ENCODE assay signal across 11 cellular contexts in the genomic region with DNA sequence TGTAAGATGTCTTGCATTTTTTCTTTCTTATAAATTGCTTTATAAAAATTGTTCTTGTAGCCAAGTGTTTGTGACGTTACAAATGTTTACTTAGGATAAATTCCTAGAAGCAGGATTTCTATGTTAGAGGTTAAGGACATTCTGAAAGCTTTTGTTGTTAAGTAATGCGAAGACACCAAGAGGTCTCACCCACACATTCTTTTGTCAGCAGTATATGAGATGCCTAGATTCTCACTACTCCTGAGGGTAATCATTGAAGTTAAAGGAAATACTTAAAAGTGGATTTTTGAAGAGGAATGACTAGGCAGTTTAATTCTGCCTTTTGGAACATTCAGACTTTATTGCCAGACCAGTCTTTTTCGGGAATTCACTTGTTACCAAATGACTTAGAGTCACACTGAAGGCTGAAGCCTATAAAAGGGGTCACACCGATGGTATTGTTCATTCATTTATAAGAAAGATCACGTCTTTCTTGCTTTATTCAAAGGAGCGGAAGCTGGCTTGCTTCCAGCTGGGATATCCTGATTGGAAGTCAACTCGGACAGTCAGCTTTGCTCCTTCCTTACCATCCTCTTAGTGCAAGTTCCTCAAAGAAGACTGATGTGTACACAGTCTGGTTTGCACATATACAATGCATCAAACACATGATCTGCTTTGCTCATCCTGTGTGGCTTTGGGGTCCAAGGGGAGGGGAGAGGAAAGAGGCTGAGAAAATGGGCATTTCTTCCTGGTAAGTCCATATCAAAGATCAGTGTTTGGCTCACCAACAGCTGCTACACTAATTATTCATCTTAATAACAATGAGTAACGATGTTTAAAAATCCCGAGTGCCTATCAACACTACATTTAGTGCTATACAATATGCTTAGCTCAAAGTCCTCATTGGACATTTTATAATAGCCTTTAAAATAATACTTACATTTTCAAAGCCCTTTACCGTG.
A peak's percentile ranks its signal among the peaks of the same experiment; 100 is the strongest.
DNase-seq lines count a peak whose midpoint lies in the region; ATAC-seq and TF ChIP-seq lines count a peak whose summit lies in the region.
"Had no signal": no experiment of that assay in that cellular context is flagged by ENCODE, and none has a peak within 500 bp of the region (broad histone marks: within the 10 kb centered on the region; RNA-seq: fewer than 3 reads in every experiment).

No MANE protein-coding gene starts in this region.

- peak; percentile 76 for DNase-seq in EH (ENCODE audit: low read depth)
- no peak for DNase-seq in Panc1 (ENCODE audit: low read depth, low spot score)
- peak; percentile 41 for DNase-seq in fibroblast of mammary gland (ENCODE audit: low read depth)
- DNase-seq in psoas muscle = no peak
- no peak for DNase-seq in NCI-H226
- DNase-seq in activated CD4-positive, alpha-beta T cell treated with anti-CD3 and anti-CD28 coated beads, Interleukin-2, amount 50 U/mL, for 4 hours = no peak
- DNase-seq in activated T-cell treated with anti-CD3 and anti-CD28 coated beads, Interleukin-2, amount 50 U/mL, for 48 hours = no peak
- DNase-seq: activated CD4-positive, alpha-beta memory T cell treated with anti-CD3 and anti-CD28 coated beads for 36 hours; erythroblast; stimulated activated CD4-positive, alpha-beta T cell treated with anti-CD3 and anti-CD28 coated beads, Interleukin-15, amount 100 ng/mL, for 24 hours had no signal

- BruUV-seq in Panc1 (replicated peaks; lab: Mats Ljungman, UMichigan) = no TSS peak

- ATAC-seq in Panc1 = no peak
- no peak for ATAC-seq in psoas muscle
- no peak for ATAC-seq in HG03159 (IDR thresholded peaks at IDR 0.05; ENCODE audit: unreplicated experiment)

- H3K4me1 ChIP-seq in Panc1 (ENCODE audit: control insufficient read depth, insufficient read depth, low read length) = peaks cover 6% of the 10 kb centered on the region; the same call in 1 of the 2 replicates
- H3K4me1 ChIP-seq in psoas muscle = peaks cover 3% of the 10 kb centered on the region

- H3K36me3 ChIP-seq in Panc1 (ENCODE audit: control insufficient read depth, insufficient read depth, low read length) (no peaks in the 10 kb centered on the region), psoas muscle (ENCODE audit: insufficient read depth in 1 of 2, low read depth in 1 of 2) (no peaks in the 10 kb centered on the region)

- H3K9me3 ChIP-seq in Panc1 (ENCODE audit: control insufficient read depth, insufficient read depth, low read depth, low read length) (no peaks in the 10 kb centered on the region), psoas muscle (no peaks in the 10 kb centered on the region)

- TF ChIP-seq CTCF in Panc1 (IDR thresholded peaks at IDR 0.05) (no peak), fibroblast of mammary gland (conservative IDR thresholded peaks at IDR 0.05; ENCODE audit: control insufficient read depth, insufficient read depth, low read depth, low read length) (no peak), psoas muscle (IDR thresholded peaks at IDR 0.05) (no peak)

- in situ Hi-C loops in Panc1 (cut with HindIII; ENCODE audit: low pct_unique_long_range_greater_than_20kb, low sequenced_read_pairs) = no loop called here

- H3K27ac ChIP-seq in Panc1 (ENCODE audit: low read length) = peak overlapping the region; percentile 36
- peak overlapping the region; percentile 11 for H3K27ac ChIP-seq in psoas muscle

- H3K27me3 ChIP-seq in Panc1 (ENCODE audit: control insufficient read depth, insufficient read depth, low read length) (no peaks in the 10 kb centered on the region), psoas muscle (ENCODE audit: insufficient read depth in 3 of 3, low read length in 2 of 3) (no peaks in the 10 kb centered on the region)

- intact Hi-C loops in Panc1 (cut with micrococcal nuclease; ENCODE audit: unreplicated experiment) = loop anchor here (5.0 to 10.0 kb wide), 2 partner anchors 568 to 980 kb away; no protein-coding TSS in a partner anchor
- intact Hi-C loops in psoas muscle (cut with DNase I) = loop anchor here (5.0 to 10.0 kb wide), 3 partner anchors 568 to 1048 kb away; no protein-coding TSS in a partner anchor

- H3K4me3 ChIP-seq in Panc1 (ENCODE audit: low read depth in 2 of 2, low read length in 2 of 2) (no peak overlapping the region), fibroblast of mammary gland (ENCODE audit: control insufficient read depth, low read depth, low read length) (no peak overlapping the region), psoas muscle (no peak overlapping the region)

- POLR2A ChIA-PET in Panc1 (lab: Charles Lee) = no interaction called here

- WGBS in psoas muscle, 3 donors = 56 to 64% (median 59%) methylated on average over 10 of the region's 10 CpGs

- CTCF ChIA-PET in Panc1 (lab: Charles Lee) = no interaction called here

Comparison
In these comparisons a context has a peak if more than half of its experiments do, and no peak if none do; other contexts are left out.
1. DNase-seq: peak in EH (single experiment) and fibroblast of mammary gland (single experiment); none in Panc1 (single experiment), psoas muscle (0 of 2), NCI-H226 (single experiment), activated CD4-positive, alpha-beta T cell treated with anti-CD3 and anti-CD28 coated beads, Interleukin-2, amount 50 U/mL, for 4 hours (0 of 2) and activated T-cell treated with anti-CD3 and anti-CD28 coated beads, Interleukin-2, amount 50 U/mL, for 48 hours (0 of 2).